Comparison of ENCODE assay signal across 6 cellular contexts in genomic region chr3:50365842-50366220, GRCh38. TPM values are rescaled to one million over a fixed set of nuclear protein-coding genes. Genes with fewer than 3 reads are reported as not detected.
DNase-seq lines count a peak whose midpoint lies in the region; TF ChIP-seq lines count a peak whose summit lies in the region.

No MANE protein-coding gene starts in this region.

- H3K4me3 Mint-ChIP-seq in dendritic cell treated with granulocyte-macrophage colony-stimulating factor and Interleukin-4, amounts not matched to agents 40 ng/mL and 50 ng/mL, for 4 days: peak overlapping the region; percentile 64

- H2AFZ ChIP-seq in OCI-LY1 (ENCODE audit: low read length) (no peak overlapping the region), smooth muscle cell (ENCODE audit: low read depth) (no peak overlapping the region)

- H4K20me1 ChIP-seq in OCI-LY1 (ENCODE audit: insufficient read depth, low read length): no peaks in the 10 kb centered on the region
- H4K20me1 ChIP-seq in smooth muscle cell (ENCODE audit: low read depth): no peaks in the 10 kb centered on the region

- H3K27ac Mint-ChIP-seq in dendritic cell treated with granulocyte-macrophage colony-stimulating factor and Interleukin-4, amounts not matched to agents 40 ng/mL and 50 ng/mL, for 4 days: peak overlapping the region; percentile 25

- H3K36me3 ChIP-seq in OCI-LY1 (ENCODE audit: insufficient read depth, low read length) (no peaks in the 10 kb centered on the region), smooth muscle cell (ENCODE audit: low read depth) (no peaks in the 10 kb centered on the region)

- TF ChIP-seq CTCF in OCI-LY1 (IDR thresholded peaks at IDR 0.05; ENCODE audit: low read length) (no peak), smooth muscle cell (IDR thresholded peaks at IDR 0.05; ENCODE audit: borderline replicate concordance, insufficient read depth, poor library complexity, severe bottlenecking) (no peak)

- H3K36me3 Mint-ChIP-seq in dendritic cell treated with granulocyte-macrophage colony-stimulating factor and Interleukin-4, amounts not matched to agents 40 ng/mL and 50 ng/mL, for 4 days (ENCODE audit: low read depth): no peaks in the 10 kb centered on the region

- in situ Hi-C loops in KBM-7 (cut with MboI; ENCODE audit: low pct_unique_long_range_greater_than_20kb, low sequenced_read_pairs): no loop called here

- no peaks in the 10 kb centered on the region for H3K9me2 ChIP-seq in OCI-LY1 (ENCODE audit: low read depth, low read length)

- H3F3A ChIP-seq in OCI-LY1 (ENCODE audit: insufficient read depth, low read length): no peaks in the 10 kb centered on the region
- no peaks in the 10 kb centered on the region for H3F3A ChIP-seq in smooth muscle cell (ENCODE audit: low read depth)

- H3K4me1 ChIP-seq in OCI-LY1 (ENCODE audit: insufficient read depth, low read length, severe bottlenecking): peaks cover 11% of the 10 kb centered on the region
- peaks cover 3% of the 10 kb centered on the region for H3K4me1 ChIP-seq in smooth muscle cell (ENCODE audit: low read depth)

- no peaks in the 10 kb centered on the region for H3K79me2 ChIP-seq in OCI-LY1 (ENCODE audit: insufficient read depth, low read length)
- no peaks in the 10 kb centered on the region for H3K79me2 ChIP-seq in smooth muscle cell (ENCODE audit: low read depth)

- no peak for DNase-seq in smooth muscle cell (lab: John Stamatoyannopoulos, UW; ENCODE audit: unreplicated experiment)
- no peak for DNase-seq in AG20443 (ENCODE audit: low spot score)
- no peak for DNase-seq in KBM-7
- no peak for DNase-seq in NCI-H1092 (lab: John Stamatoyannopoulos, UW)

- H3K9me3 ChIP-seq in OCI-LY1 (ENCODE audit: low read length) (no peaks in the 10 kb centered on the region), smooth muscle cell (replicated peaks; ENCODE audit: low read depth) (no peaks in the 10 kb centered on the region)

- H3K4me3 ChIP-seq in OCI-LY1 (ENCODE audit: low read depth, low read length, poor library complexity, severe bottlenecking) (peak overlapping the region; percentile 66), smooth muscle cell (peak overlapping the region; percentile 60)

- intact Hi-C loops in dendritic cell treated with granulocyte-macrophage colony-stimulating factor and Interleukin-4, amounts not matched to agents 40 ng/mL and 50 ng/mL, for 4 days (cut with micrococcal nuclease): no loop called here

- H3K4me2 ChIP-seq in OCI-LY1 (ENCODE audit: low read length): peak overlapping the region; percentile 97
- H3K4me2 ChIP-seq in smooth muscle cell: peak overlapping the region; percentile 83

- peaks cover 40% of the 10 kb centered on the region for H3K27me3 Mint-ChIP-seq in dendritic cell treated with granulocyte-macrophage colony-stimulating factor and Interleukin-4, amounts not matched to agents 40 ng/mL and 50 ng/mL, for 4 days

- 74% methylated on average over 5 of the region's 5 CpGs for WGBS in smooth muscle cell (ENCODE audit: low lambda C conversion rate)

- H3K9ac ChIP-seq in OCI-LY1 (ENCODE audit: low read length): peak overlapping the region; percentile 69
- H3K9ac ChIP-seq in smooth muscle cell (ENCODE audit: low read depth): no peak overlapping the region

- no peaks in the 10 kb centered on the region for H3K9me3 Mint-ChIP-seq in dendritic cell treated with granulocyte-macrophage colony-stimulating factor and Interleukin-4, amounts not matched to agents 40 ng/mL and 50 ng/mL, for 4 days

- H3K27ac ChIP-seq in OCI-LY1 (ENCODE audit: low read depth, low read length, poor library complexity, severe bottlenecking) (no peak overlapping the region), smooth muscle cell (ENCODE audit: low read depth) (no peak overlapping the region)

- peaks cover 16% of the 10 kb centered on the region for H3K4me1 Mint-ChIP-seq in dendritic cell treated with granulocyte-macrophage colony-stimulating factor and Interleukin-4, amounts not matched to agents 40 ng/mL and 50 ng/mL, for 4 days (ENCODE audit: low read depth)

- H3K27me3 ChIP-seq in OCI-LY1 (ENCODE audit: insufficient read depth, low read length) (peaks cover 8% of the 10 kb centered on the region), smooth muscle cell (ENCODE audit: low read depth) (no peaks in the 10 kb centered on the region)

RNA-seq across cellular contexts. Expression of gene TMEM115, which starts 6.5 kb away (rescaled TPM):
- total RNA-seq in smooth muscle cell: 33.6 and 42.7 TPM in 2 replicates
- 53.2 and 56.6 TPM in 2 replicates for polyA plus RNA-seq in smooth muscle cell

RNA-seq across cellular contexts. Expression of gene CYB561D2, which starts 15.2 kb away (rescaled TPM):
- 15.1 and 21.6 TPM in 2 replicates for total RNA-seq in smooth muscle cell
- 22.6 and 30.7 TPM in 2 replicates for polyA plus RNA-seq in smooth muscle cell

RNA-seq across cellular contexts. Expression of gene NPRL2, which starts 15.3 kb away (rescaled TPM):
- total RNA-seq in smooth muscle cell: 18.0 and 25.1 TPM in 2 replicates
- 29.3 and 39.7 TPM in 2 replicates for polyA plus RNA-seq in smooth muscle cell

RNA-seq across cellular contexts. Expression of gene ZMYND10, which starts 20.3 kb away (rescaled TPM):
- 0.27 and 1.4 TPM in 2 replicates for total RNA-seq in smooth muscle cell
- 0.21 and 1.7 TPM in 2 replicates for polyA plus RNA-seq in smooth muscle cell

RNA-seq across cellular contexts. Expression of gene RASSF1, which starts 25.2 kb away (rescaled TPM):
- 25.3 and 27.6 TPM in 2 replicates for total RNA-seq in smooth muscle cell
- polyA plus RNA-seq in smooth muscle cell: 58.5 and 62.2 TPM in 2 replicates
